11 cellular contexts compared by ENCODE assay signal in genomic region chr20:35215066-35215956, GRCh38. TPM values are rescaled to one million over a fixed set of nuclear protein-coding genes. Genes with fewer than 3 reads are reported as not detected.
DNase-seq lines count a peak whose midpoint lies in the region; ATAC-seq and TF ChIP-seq lines count a peak whose summit lies in the region.
"Had no signal": no experiment of that assay in that cellular context is flagged by ENCODE, and none has a peak within 500 bp of the region (broad histone marks: within the 10 kb centered on the region; RNA-seq: fewer than 3 reads in every experiment).

No MANE protein-coding gene starts in this region.

- WGBS in ovary, 3 donors: 91 to 93% (median 92%) methylated on average over 12 of the region's 12 CpGs

- H3K9me3 ChIP-seq in RWPE2 (ENCODE audit: severe bottlenecking): no peaks in the 10 kb centered on the region
- H3K9me3 ChIP-seq in ovary: no peaks in the 10 kb centered on the region
- H3K9me3 ChIP-seq: stomach had no signal

- TF ChIP-seq EP300 in ovary (IDR thresholded peaks at IDR 0.05): no peak

- no peak for TF ChIP-seq CTCF in C4-2B (conservative IDR thresholded peaks at IDR 0.05)
- no peak for TF ChIP-seq CTCF in RWPE2 (IDR thresholded peaks at IDR 0.05; ENCODE audit: poor library complexity, severe bottlenecking)
- no peak for TF ChIP-seq CTCF in fibroblast of the aortic adventitia (IDR thresholded peaks at IDR 0.05; ENCODE audit: insufficient read depth, low read length)
- no peak for TF ChIP-seq CTCF in ovary (IDR thresholded peaks at IDR 0.05)
- no peak for TF ChIP-seq CTCF in GM10248 (IDR thresholded peaks at IDR 0.05; ENCODE audit: control extremely low read depth, extremely low read depth, low read depth, missing control alignments)

- H3K4me3 ChIP-seq in RWPE2 (ENCODE audit: severe bottlenecking): no peak overlapping the region
- no peak overlapping the region for H3K4me3 ChIP-seq in fibroblast of the aortic adventitia (ENCODE audit: low read depth, low read length)
- H3K4me3 ChIP-seq in ovary: no peak overlapping the region
- H3K4me3 ChIP-seq: stomach had no signal

- CTCF ChIA-PET in GM10248 (lab: Yijun Ruan, JAX): interaction anchor here (1.1 to 2.3 kb wide), 2 partner anchors 26 to 68 kb away, joined by 3 to 5 read pairs; no protein-coding TSS in a partner anchor

- TF ChIP-seq POLR2A in ovary (IDR thresholded peaks at IDR 0.05): no peak

- POLR2A ChIA-PET in GM10248 (lab: Yijun Ruan, JAX): interaction anchor here (0.6 kb wide), 1 partner anchor 44 kb away, joined by 5 read pairs; no protein-coding TSS in a partner anchor

- H3K27ac ChIP-seq in C4-2B: peak overlapping the region; percentile 52
- peak overlapping the region; percentile 54 for H3K27ac ChIP-seq in RWPE2 (ENCODE audit: poor library complexity, severe bottlenecking)
- no peak overlapping the region for H3K27ac ChIP-seq in ovary
- H3K27ac ChIP-seq: stomach had no signal

- H3K4me1 ChIP-seq in RWPE2 (ENCODE audit: insufficient read depth, poor library complexity, severe bottlenecking) (peaks cover 11% of the 10 kb centered on the region), ovary (ENCODE audit: insufficient read depth) (no peaks in the 10 kb centered on the region)

- H3K27me3 ChIP-seq in RWPE2 (ENCODE audit: insufficient read depth, poor library complexity, severe bottlenecking) (no peaks in the 10 kb centered on the region), ovary (no peaks in the 10 kb centered on the region)
- H3K27me3 ChIP-seq: stomach had no signal

- no peaks in the 10 kb centered on the region for H3K36me3 ChIP-seq in RWPE2 (ENCODE audit: low read depth)
- no peaks in the 10 kb centered on the region for H3K36me3 ChIP-seq in ovary

- intact Hi-C loops in ovary (cut with DNase I): no loop called here

- DNase-seq in HS-5 (ENCODE audit: low read depth) (peak; percentile 93), RWPE2 (ENCODE audit: low spot score) (no peak), fibroblast of the aortic adventitia (ENCODE audit: low read depth) (peak; percentile 27), ovary (no peak), GM10248 (ENCODE audit: extremely low spot score) (no peak), NCI-H524 treated with DMSO at 0.1 percent for 48 hours (lab: John Stamatoyannopoulos, UW) (no peak)
- DNase-seq: AML-193, islet precursor cell, stomach had no signal

- peak; percentile 82 for ATAC-seq in RWPE2 (ENCODE audit: low read depth)
- no peak for ATAC-seq in GM21723 (IDR thresholded peaks at IDR 0.05; ENCODE audit: unreplicated experiment)

RNA-seq across cellular contexts. Expression of gene MMP24, which starts 11.2 kb away (rescaled TPM):
- total RNA-seq in fibroblast of the aortic adventitia (ENCODE audit: low replicate concordance) (0.16 and 0.81 TPM in 2 replicates), ovary (10 to 100 TPM in 1 of 7 donors, 1 to 10 TPM in 2, under 1 TPM in 4; 0.20 to 10.8 (median 0.67) TPM)
- polyA plus RNA-seq in ovary: under 1 TPM; 0.55 to 0.81 TPM

RNA-seq across cellular contexts. Expression of gene PROCR, which starts 43.4 kb away (rescaled TPM):
- total RNA-seq in fibroblast of the aortic adventitia (ENCODE audit: low replicate concordance) (62.2 and 106 TPM in 2 replicates), ovary (10 to 100 TPM in 6 of 7 donors, 1 to 10 TPM in 1; 9.1 to 38.4 (median 17.5) TPM)
- polyA plus RNA-seq in ovary: 10 to 100 TPM; 24.9 to 40.2 TPM

Comparison
In these comparisons a context has a peak if more than half of its experiments do, and no peak if none do; other contexts are left out.
1. H3K27ac ChIP-seq: peak in C4-2B (single experiment) and RWPE2 (single experiment); none in ovary (0 of 2).
2. DNase-seq: peak in HS-5 (single experiment) and fibroblast of the aortic adventitia (single experiment); none in RWPE2 (single experiment), ovary (0 of 5), GM10248 (single experiment) and NCI-H524 treated with DMSO at 0.1 percent for 48 hours (single experiment).